In the genomic region with DNA sequence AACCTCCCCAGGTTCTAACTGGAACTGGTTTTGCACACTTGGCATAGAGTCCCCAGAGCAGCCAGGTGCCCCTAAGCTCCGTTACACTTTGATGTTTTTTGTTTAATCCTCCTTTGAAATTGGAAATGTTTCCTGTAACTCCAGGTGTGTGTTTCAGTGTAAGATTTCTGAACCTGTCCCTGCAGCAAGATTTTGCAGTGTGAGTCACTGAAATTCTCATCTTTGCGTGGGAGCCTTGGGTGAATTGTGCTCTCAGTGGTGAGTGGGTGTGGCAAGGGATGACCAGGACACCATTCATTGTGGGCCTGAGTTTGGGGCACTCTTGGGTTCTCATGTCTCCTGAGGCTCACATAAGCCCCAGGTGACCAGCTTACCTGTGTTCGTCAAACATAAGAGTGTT, we compare ENCODE assay signal across 15 cellular contexts. TPM values are rescaled to one million over a fixed set of nuclear protein-coding genes. Genes with fewer than 3 reads are reported as not detected.
DNase-seq lines count a peak whose midpoint lies in the region; ATAC-seq, FAIRE-seq and TF ChIP-seq lines count a peak whose summit lies in the region.
"Had no signal": no experiment of that assay in that cellular context is flagged by ENCODE, and none has a peak within 500 bp of the region (broad histone marks: within the 10 kb centered on the region; RNA-seq: fewer than 3 reads in every experiment).

No MANE protein-coding gene starts in this region.

- no peak overlapping the region for H3K27ac Mint-ChIP-seq in natural killer cell treated with Interleukin-12 subunit alpha and Interleukin-12 subunit beta and Interleukin-15 and Interleukin-18, amount 100 ng/mL, for 72 hours
- H3K27ac Mint-ChIP-seq in Caco-2 (ENCODE audit: unreplicated experiment) = no peak overlapping the region
- H3K27ac Mint-ChIP-seq: IgD-negative memory B cell, progenitor cell of endocrine pancreas had no signal

- no peak for TF ChIP-seq POLR2A in gastroesophageal sphincter (IDR thresholded peaks at IDR 0.05)
- TF ChIP-seq POLR2A in stomach (IDR thresholded peaks at IDR 0.05) = no peak
- no peak for TF ChIP-seq POLR2A in GM18505 (IDR thresholded peaks at IDR 0.05; ENCODE audit: borderline replicate concordance, extremely low read depth, insufficient read depth, insufficient read length)
- TF ChIP-seq POLR2A in H54 (IDR thresholded peaks at IDR 0.05; ENCODE audit: low read depth, low read length) = no peak

- TF ChIP-seq CTCF in gastroesophageal sphincter (IDR thresholded peaks at IDR 0.05) = no peak
- TF ChIP-seq CTCF in stomach (IDR thresholded peaks at IDR 0.05) = no peak
- no peak for TF ChIP-seq CTCF in Caco-2 (IDR thresholded peaks at IDR 0.05; ENCODE audit: insufficient read depth in 1 of 2, low read depth in 1 of 2, low read length in 1 of 2, severe bottlenecking in 1 of 2, unreplicated experiment in 1 of 2)

- H3K9me3 ChIP-seq in HUES6 (ENCODE audit: control insufficient read depth, insufficient read depth, low read depth, low read length) = no peaks in the 10 kb centered on the region
- H3K9me3 ChIP-seq in SJSA1 (replicated peaks) = peaks cover 7% of the 10 kb centered on the region
- no peaks in the 10 kb centered on the region for H3K9me3 ChIP-seq in gastroesophageal sphincter
- no peaks in the 10 kb centered on the region for H3K9me3 ChIP-seq in stomach
- H3K9me3 ChIP-seq in Caco-2 = no peaks in the 10 kb centered on the region

- H3K27me3 ChIP-seq in HUES6 (ENCODE audit: control insufficient read depth, insufficient read depth, low read length) = no peaks in the 10 kb centered on the region
- H3K27me3 ChIP-seq in SJSA1 (replicated peaks) = no peaks in the 10 kb centered on the region
- no peaks in the 10 kb centered on the region for H3K27me3 ChIP-seq in gastroesophageal sphincter
- H3K27me3 ChIP-seq in stomach = no peaks in the 10 kb centered on the region
- H3K27me3 ChIP-seq in Caco-2 (replicated peaks; ENCODE audit: control insufficient read depth, insufficient read depth, low read length) = no peaks in the 10 kb centered on the region

- WGBS in gastroesophageal sphincter (ENCODE audit: low coverage in 1 of 2), 2 donors = 29 to 100% methylated on average over 1 to 2 of the region's 3 CpGs
- 52 to 69% (median 52%) methylated on average over 3 of the region's 3 CpGs for WGBS in stomach, 5 donors

- no peaks in the 10 kb centered on the region for H3K9me3 Mint-ChIP-seq in natural killer cell treated with Interleukin-12 subunit alpha and Interleukin-12 subunit beta and Interleukin-15 and Interleukin-18, amount 100 ng/mL, for 72 hours
- no peaks in the 10 kb centered on the region for H3K9me3 Mint-ChIP-seq in Caco-2 (ENCODE audit: unreplicated experiment)
- H3K9me3 Mint-ChIP-seq: CD4-positive, alpha-beta memory T cell; IgD-negative memory B cell had no signal

- no peak for ATAC-seq in gastroesophageal sphincter
- ATAC-seq in GM18505 (IDR thresholded peaks at IDR 0.05; ENCODE audit: unreplicated experiment) = no peak
- no peak for ATAC-seq in natural killer cell treated with Interleukin-12 subunit alpha and Interleukin-12 subunit beta and Interleukin-15 and Interleukin-18, amount 100 ng/mL, for 72 hours

- H3K27ac ChIP-seq in HUES6 (ENCODE audit: low read depth, low read length) (0 out of 2 replicates have a peak overlapping the region, but pooled peaks have one; percentile 7), SJSA1 (peak overlapping the region; percentile 85), gastroesophageal sphincter (peak overlapping the region; percentile 89 to 100 (median 98)), stomach (peak overlapping the region in 4 of 5 donors; percentile 85 to 99 (median 90))

- no peaks in the 10 kb centered on the region for H3K4me1 Mint-ChIP-seq in natural killer cell treated with Interleukin-12 subunit alpha and Interleukin-12 subunit beta and Interleukin-15 and Interleukin-18, amount 100 ng/mL, for 72 hours (ENCODE audit: low read depth in 2 of 2)
- H3K4me1 Mint-ChIP-seq in Caco-2 (ENCODE audit: low read depth, unreplicated experiment) = peaks cover 58% of the 10 kb centered on the region

- no peaks in the 10 kb centered on the region for H3K36me3 Mint-ChIP-seq in natural killer cell treated with Interleukin-12 subunit alpha and Interleukin-12 subunit beta and Interleukin-15 and Interleukin-18, amount 100 ng/mL, for 72 hours
- peaks cover 23% of the 10 kb centered on the region for H3K36me3 Mint-ChIP-seq in Caco-2 (ENCODE audit: insufficient read depth, unreplicated experiment)
- H3K36me3 Mint-ChIP-seq: CD4-positive, alpha-beta memory T cell; IgD-negative memory B cell had no signal

- no peak for FAIRE-seq in H54 (lab: Jason Lieb, UNC)

- H3K27me3 Mint-ChIP-seq in natural killer cell treated with Interleukin-12 subunit alpha and Interleukin-12 subunit beta and Interleukin-15 and Interleukin-18, amount 100 ng/mL, for 72 hours = peaks cover 0 to 2% of the 10 kb centered on the region in 2 donors
- H3K27me3 Mint-ChIP-seq in Caco-2 (ENCODE audit: insufficient read depth, unreplicated experiment) = no peaks in the 10 kb centered on the region
- H3K27me3 Mint-ChIP-seq: CD4-positive, alpha-beta memory T cell; IgD-negative memory B cell had no signal

- H3K9ac ChIP-seq in HUES6 (ENCODE audit: low read length) = no peak overlapping the region

- no TSS peak for BruUV-seq in Caco-2 (replicated peaks; lab: Mats Ljungman, UMichigan)

- CTCF ChIA-PET in Caco-2 (lab: Charles Lee) = interaction anchor here (0.8 kb wide), 1 partner anchor 11 kb away, joined by 3 read pairs; no protein-coding TSS in a partner anchor

- H3K4me3 ChIP-seq in HUES6 (ENCODE audit: low read depth, low read length) = no peak overlapping the region
- no peak overlapping the region for H3K4me3 ChIP-seq in SJSA1
- no peak overlapping the region for H3K4me3 ChIP-seq in gastroesophageal sphincter
- no peak overlapping the region for H3K4me3 ChIP-seq in stomach
- no peak overlapping the region for H3K4me3 ChIP-seq in Caco-2 (ENCODE audit: low read depth, low read length)

- no peak overlapping the region for H3K4me3 Mint-ChIP-seq in natural killer cell treated with Interleukin-12 subunit alpha and Interleukin-12 subunit beta and Interleukin-15 and Interleukin-18, amount 100 ng/mL, for 72 hours
- no peak overlapping the region for H3K4me3 Mint-ChIP-seq in Caco-2 (ENCODE audit: unreplicated experiment)
- H3K4me3 Mint-ChIP-seq: CD4-positive, alpha-beta memory T cell; IgD-negative memory B cell had no signal

- no peak for TF ChIP-seq EP300 in gastroesophageal sphincter (IDR thresholded peaks at IDR 0.05)
- TF ChIP-seq EP300 in stomach (IDR thresholded peaks at IDR 0.05) = no peak

- DNase-seq in SJSA1 (ENCODE audit: low read depth in 1 of 2, low spot score in 2 of 2) = no peak
- DNase-seq in stomach = no peak
- no peak for DNase-seq in natural killer cell treated with Interleukin-12 subunit alpha and Interleukin-12 subunit beta and Interleukin-15 and Interleukin-18, amount 100 ng/mL, for 72 hours (ENCODE audit: low spot score)
- no peak for DNase-seq in Caco-2
- no peak for DNase-seq in H54 (ENCODE audit: insufficient read length, low spot score)
- DNase-seq: activated CD4-positive, CD25-positive, alpha-beta regulatory T cell treated with anti-CD3 and anti-CD28 coated beads, Interleukin-2, amount 50 U/mL, for 72 hours; CD4-positive, alpha-beta memory T cell; NCI-H1436 treated with DMSO at 0.1 percent for 48 hours; NCI-H774; stimulated activated naive CD4-positive, alpha-beta T cell had no signal

- intact Hi-C loops in stomach (cut with DNase I; ENCODE audit: low total_unique reads) = no loop called here
- intact Hi-C loops in Caco-2 (cut with micrococcal nuclease; ENCODE audit: unreplicated experiment) = no loop called here

- H3K36me3 ChIP-seq in HUES6 (ENCODE audit: control insufficient read depth, insufficient read depth, low read length) = peaks cover 17% of the 10 kb centered on the region
- H3K36me3 ChIP-seq in SJSA1 = peaks cover 33% of the 10 kb centered on the region
- peaks cover 0 to 4% of the 10 kb centered on the region in 2 donors for H3K36me3 ChIP-seq in gastroesophageal sphincter
- peaks cover 0 to 2% (median 0%) of the 10 kb centered on the region in 4 donors for H3K36me3 ChIP-seq in stomach
- no peaks in the 10 kb centered on the region; the same call in 1 of the 2 replicates for H3K36me3 ChIP-seq in Caco-2 (ENCODE audit: control insufficient read depth, insufficient read depth, low read length)

- H3K4me1 ChIP-seq in HUES6 (ENCODE audit: control insufficient read depth, insufficient read depth, low read length) (peaks cover 70% of the 10 kb centered on the region), SJSA1 (replicated peaks) (peaks cover 70% of the 10 kb centered on the region), gastroesophageal sphincter (peaks cover 16 to 100% (median 76%) of the 10 kb centered on the region in 3 donors), stomach (peaks cover 78 to 100% (median 89%) of the 10 kb centered on the region in 4 donors), Caco-2 (peaks cover 57% of the 10 kb centered on the region)

- POLR2A ChIA-PET in Caco-2 (lab: Charles Lee) = interaction anchor here (0.5 kb wide), 1 partner anchor 8 kb away, joined by 3 read pairs; no protein-coding TSS in a partner anchor

RNA-seq across cellular contexts. Expression of gene CD9, which starts 18.3 kb away (rescaled TPM):
- 279 and 304 TPM in 2 replicates for total RNA-seq in SJSA1 (2014; rRNA removed; shearing (Covaris generic))
- 100 to 1,000 TPM; 379 to 558 (median 468) TPM for total RNA-seq in gastroesophageal sphincter
- 100 to 1,000 TPM in 3 of 5 donors, 10 to 100 TPM in 2; 68.1 to 297 (median 154) TPM for total RNA-seq in stomach
- 100 to 1,000 TPM in 2 of 3 donors, 10 to 100 TPM in 1; 51.0 to 421 (median 124) TPM for polyA plus RNA-seq in stomach
- 1 to 10 TPM; 1.1 to 3.3 TPM for total RNA-seq in natural killer cell treated with Interleukin-12 subunit alpha and Interleukin-12 subunit beta and Interleukin-15 and Interleukin-18, amount 100 ng/mL, for 72 hours
- 170 and 179 TPM in 2 replicates for total RNA-seq in Caco-2 (2022)

Comparison
In these comparisons a context has a peak if more than half of its experiments do, and no peak if none do; other contexts are left out.
1. H3K27ac ChIP-seq: peak in every context shown above with its lines; median percentile 98 in gastroesophageal sphincter; 90 in stomach; 85 in SJSA1; 7 in HUES6.
2. RNA of gene CD9, which starts 18.3 kb away (total RNA-seq): 379 to 558 TPM in gastroesophageal sphincter, 279 to 304 TPM in SJSA1, 170 to 179 TPM in Caco-2 and 68.1 to 297 TPM in stomach; 1.1 to 3.3 TPM in natural killer cell treated with Interleukin-12 subunit alpha and Interleukin-12 subunit beta and Interleukin-15 and Interleukin-18, amount 100 ng/mL, for 72 hours; every median in the first group is over 10 times any median in the second.